33 cellular contexts compared by ENCODE assay signal in genomic region chr11:126753990-126754389, GRCh38.
"Had no signal": no experiment of that assay in that cellular context is flagged by ENCODE, and none has a peak within 500 bp of the region (broad histone marks: within the 10 kb centered on the region; RNA-seq: fewer than 3 reads in every experiment).

No MANE protein-coding gene starts in this region.

- H3K27ac ChIP-seq: ascending aorta, brain microvascular endothelial cell, breast epithelium, VCaP had no signal

- H3K9me3 ChIP-seq: ascending aorta, breast epithelium had no signal

- H3K4me1 ChIP-seq: ascending aorta, breast epithelium had no signal

- H3K36me3 ChIP-seq: ascending aorta, brain microvascular endothelial cell, breast epithelium had no signal

- H3K4me1 Mint-ChIP-seq: activated B cell treated with CpG ODN at 0.5 μM for 24 hours; activated CD4-positive, alpha-beta memory T cell treated with anti-CD3 and anti-CD28 coated beads, Interleukin-2, amount 10 ng/mL, durations not matched to agents 7 days and 5 days; activated CD4-positive, alpha-beta T cell treated with anti-CD3 and anti-CD28 coated beads for 36 hours; activated CD4-positive, alpha-beta T cell treated with anti-CD3 and anti-CD28 coated beads, Interleukin-2, amount 10 ng/mL, durations not matched to agents 7 days and 5 days; activated CD8-positive, alpha-beta memory T cell treated with anti-CD3 and anti-CD28 coated beads, Interleukin-2, amount 10 ng/mL, durations not matched to agents 7 days and 5 days; activated naive CD4-positive, alpha-beta T cell treated with anti-CD3 and anti-CD28 coated beads, Interleukin-2, amount 10 ng/mL, durations not matched to agents 7 days and 5 days; activated naive CD4-positive, alpha-beta T cell treated with anti-CD3 and anti-CD28 coated beads, Interleukin-2, amount 50 U/mL, for 24 hours; activated naive CD8-positive, alpha-beta T cell treated with anti-CD3 and anti-CD28 coated beads, Interleukin-2, amount 10 ng/mL, durations not matched to agents 7 days and 5 days; activated naive CD8-positive, alpha-beta T cell treated with anti-CD3 and anti-CD28 coated beads, Interleukin-2, amount 50 U/mL, for 24 hours had no signal

- H3K27ac Mint-ChIP-seq: activated B cell treated with CpG ODN at 0.5 μM for 24 hours; activated CD4-positive, alpha-beta memory T cell treated with anti-CD3 and anti-CD28 coated beads, Interleukin-2, amount 10 ng/mL, durations not matched to agents 7 days and 5 days; activated CD4-positive, alpha-beta T cell treated with anti-CD3 and anti-CD28 coated beads for 36 hours; activated CD4-positive, alpha-beta T cell treated with anti-CD3 and anti-CD28 coated beads, Interleukin-2, amount 10 ng/mL, durations not matched to agents 7 days and 5 days; activated CD8-positive, alpha-beta memory T cell treated with anti-CD3 and anti-CD28 coated beads, Interleukin-2, amount 10 ng/mL, durations not matched to agents 7 days and 5 days; activated CD8-positive, alpha-beta T cell treated with anti-CD3 and anti-CD28 coated beads, Interleukin-2, amount 10 ng/mL, durations not matched to agents 7 days and 5 days; activated naive CD4-positive, alpha-beta T cell treated with anti-CD3 and anti-CD28 coated beads, Interleukin-2, amount 10 ng/mL, durations not matched to agents 7 days and 5 days; activated naive CD4-positive, alpha-beta T cell treated with anti-CD3 and anti-CD28 coated beads, Interleukin-2, amount 50 U/mL, for 24 hours; activated naive CD8-positive, alpha-beta T cell; activated naive CD8-positive, alpha-beta T cell treated with anti-CD3 and anti-CD28 coated beads, Interleukin-2, amount 10 ng/mL, durations not matched to agents 7 days and 5 days; activated naive CD8-positive, alpha-beta T cell treated with anti-CD3 and anti-CD28 coated beads, Interleukin-2, amount 50 U/mL, for 24 hours; activated T-cell treated with anti-CD3 and anti-CD28 coated beads, Interleukin-2, amount 50 U/mL, for 24 hours; activated T-helper 2 cell treated with anti-CD3 and anti-CD28 coated beads, Interferon-gamma antibody, Interleukin-2, Interleukin-4, amounts not matched to agents 10 μg/mL and 5 μg/mL and 100 μg/mL, durations not matched to agents 14 hours and 24 hours and 36 hours; T-helper 1 cell treated with Interleukin-12 subunit alpha and Interleukin-12 subunit beta and Interleukin-4 antibody, amounts not matched to agents 30 μg/mL and 1 μg/mL, for 36 hours; T-helper 2 cell treated with Interferon-gamma antibody and Interleukin-4, amounts not matched to agents 5 μg/mL and 100 μg/mL, for 36 hours had no signal

- DNase-seq: activated B cell treated with CpG ODN at 0.5 μM for 24 hours; activated CD4-positive, alpha-beta memory T cell treated with anti-CD3 and anti-CD28 coated beads, Interleukin-2, amount 10 ng/mL, durations not matched to agents 7 days and 5 days; activated CD4-positive, alpha-beta T cell treated with anti-CD3 and anti-CD28 coated beads for 1 hour; activated CD4-positive, alpha-beta T cell treated with anti-CD3 and anti-CD28 coated beads for 36 hours; activated CD4-positive, alpha-beta T cell treated with anti-CD3 and anti-CD28 coated beads for 48 hours; activated CD4-positive, alpha-beta T cell treated with anti-CD3 and anti-CD28 coated beads, Interleukin-2, amount 10 ng/mL, durations not matched to agents 7 days and 5 days; activated CD4-positive, alpha-beta T cell treated with anti-CD3 and anti-CD28 coated beads, Interleukin-2, amount 50 U/mL, for 48 hours; activated CD8-positive, alpha-beta memory T cell treated with anti-CD3 and anti-CD28 coated beads for 24 hours; activated CD8-positive, alpha-beta memory T cell treated with anti-CD3 and anti-CD28 coated beads, Interleukin-2, amount 10 ng/mL, durations not matched to agents 7 days and 5 days; activated CD8-positive, alpha-beta memory T cell treated with anti-CD3 and anti-CD28 coated beads, Interleukin-2, amount 50 U/mL, for 48 hours; activated CD8-positive, alpha-beta T cell treated with anti-CD3 and anti-CD28 coated beads, Interleukin-2, amount 10 ng/mL, durations not matched to agents 7 days and 5 days; activated effector memory CD4-positive, alpha-beta T cell treated with Interleukin-2 at 50 U/mL for 16 hours; activated gamma-delta T cell; activated naive CD4-positive, alpha-beta T cell treated with anti-CD3 and anti-CD28 coated beads, Interleukin-2, amount 10 ng/mL, durations not matched to agents 7 days and 5 days; activated naive CD4-positive, alpha-beta T cell treated with Interleukin-2 at 50 U/mL for 16 hours; activated naive CD8-positive, alpha-beta T cell treated with anti-CD3 and anti-CD28 coated beads, Interleukin-2, amount 10 ng/mL, durations not matched to agents 7 days and 5 days; activated naive CD8-positive, alpha-beta T cell treated with anti-CD3 and anti-CD28 coated beads, Interleukin-2, amount 50 U/mL, for 24 hours; activated T-cell treated with anti-CD3 and anti-CD28 coated beads, Interleukin-2, amount 50 U/mL, for 24 hours; activated T-cell treated with anti-CD3 and anti-CD28 coated beads, Interleukin-2, amount 50 U/mL, for 48 hours; amygdala; brain microvascular endothelial cell; central memory CD4-positive, alpha-beta T cell; T-helper 1 cell; T-helper 2 cell; T-helper 9 cell had no signal

- H3K4me3 Mint-ChIP-seq: activated B cell treated with CpG ODN at 0.5 μM for 24 hours; activated CD4-positive, alpha-beta memory T cell treated with anti-CD3 and anti-CD28 coated beads, Interleukin-2, amount 10 ng/mL, durations not matched to agents 7 days and 5 days; activated CD4-positive, alpha-beta T cell treated with anti-CD3 and anti-CD28 coated beads for 36 hours; activated CD4-positive, alpha-beta T cell treated with anti-CD3 and anti-CD28 coated beads, Interleukin-2, amount 10 ng/mL, durations not matched to agents 7 days and 5 days; activated CD8-positive, alpha-beta memory T cell treated with anti-CD3 and anti-CD28 coated beads, Interleukin-2, amount 10 ng/mL, durations not matched to agents 7 days and 5 days; activated CD8-positive, alpha-beta T cell treated with anti-CD3 and anti-CD28 coated beads, Interleukin-2, amount 10 ng/mL, durations not matched to agents 7 days and 5 days; activated naive CD4-positive, alpha-beta T cell treated with anti-CD3 and anti-CD28 coated beads, Interleukin-2, amount 10 ng/mL, durations not matched to agents 7 days and 5 days; activated naive CD4-positive, alpha-beta T cell treated with anti-CD3 and anti-CD28 coated beads, Interleukin-2, amount 50 U/mL, for 24 hours; activated naive CD8-positive, alpha-beta T cell; activated naive CD8-positive, alpha-beta T cell treated with anti-CD3 and anti-CD28 coated beads, Interleukin-2, amount 10 ng/mL, durations not matched to agents 7 days and 5 days; activated naive CD8-positive, alpha-beta T cell treated with anti-CD3 and anti-CD28 coated beads, Interleukin-2, amount 50 U/mL, for 24 hours; activated T-cell treated with anti-CD3 and anti-CD28 coated beads, Interleukin-2, amount 50 U/mL, for 24 hours; T-helper 1 cell treated with Interleukin-12 subunit alpha and Interleukin-12 subunit beta and Interleukin-4 antibody, amounts not matched to agents 30 μg/mL and 1 μg/mL, for 36 hours; T-helper 2 cell treated with Interferon-gamma antibody and Interleukin-4, amounts not matched to agents 5 μg/mL and 100 μg/mL, for 36 hours had no signal

- H3K4me3 ChIP-seq: ascending aorta, breast epithelium had no signal

- H3K27me3 ChIP-seq: ascending aorta, brain microvascular endothelial cell, breast epithelium had no signal

- H3K36me3 Mint-ChIP-seq: activated CD8-positive, alpha-beta memory T cell treated with anti-CD3 and anti-CD28 coated beads, Interleukin-2, amount 10 ng/mL, durations not matched to agents 7 days and 5 days; activated naive CD4-positive, alpha-beta T cell treated with anti-CD3 and anti-CD28 coated beads, Interleukin-2, amount 10 ng/mL, durations not matched to agents 7 days and 5 days; activated naive CD4-positive, alpha-beta T cell treated with anti-CD3 and anti-CD28 coated beads, Interleukin-2, amount 50 U/mL, for 24 hours; activated naive CD8-positive, alpha-beta T cell; activated naive CD8-positive, alpha-beta T cell treated with anti-CD3 and anti-CD28 coated beads, Interleukin-2, amount 10 ng/mL, durations not matched to agents 7 days and 5 days had no signal

- H3K9me3 Mint-ChIP-seq: activated B cell treated with CpG ODN at 0.5 μM for 24 hours; activated CD4-positive, alpha-beta memory T cell treated with anti-CD3 and anti-CD28 coated beads, Interleukin-2, amount 10 ng/mL, durations not matched to agents 7 days and 5 days; activated CD4-positive, alpha-beta T cell treated with anti-CD3 and anti-CD28 coated beads, Interleukin-2, amount 10 ng/mL, durations not matched to agents 7 days and 5 days; activated naive CD4-positive, alpha-beta T cell treated with anti-CD3 and anti-CD28 coated beads, Interleukin-2, amount 10 ng/mL, durations not matched to agents 7 days and 5 days; activated naive CD4-positive, alpha-beta T cell treated with anti-CD3 and anti-CD28 coated beads, Interleukin-2, amount 50 U/mL, for 24 hours; activated naive CD8-positive, alpha-beta T cell treated with anti-CD3 and anti-CD28 coated beads, Interleukin-2, amount 10 ng/mL, durations not matched to agents 7 days and 5 days; activated naive CD8-positive, alpha-beta T cell treated with anti-CD3 and anti-CD28 coated beads, Interleukin-2, amount 50 U/mL, for 24 hours; activated T-cell treated with anti-CD3 and anti-CD28 coated beads, Interleukin-2, amount 50 U/mL, for 24 hours; activated T-helper 2 cell treated with anti-CD3 and anti-CD28 coated beads, Interferon-gamma antibody, Interleukin-2, Interleukin-4, amounts not matched to agents 10 μg/mL and 5 μg/mL and 100 μg/mL, durations not matched to agents 14 hours and 24 hours and 36 hours; T-helper 1 cell treated with Interleukin-12 subunit alpha and Interleukin-12 subunit beta and Interleukin-4 antibody, amounts not matched to agents 30 μg/mL and 1 μg/mL, for 36 hours; T-helper 2 cell treated with Interferon-gamma antibody and Interleukin-4, amounts not matched to agents 5 μg/mL and 100 μg/mL, for 36 hours had no signal

- H3K27me3 Mint-ChIP-seq: activated B cell treated with CpG ODN at 0.5 μM for 24 hours; activated CD8-positive, alpha-beta memory T cell treated with anti-CD3 and anti-CD28 coated beads, Interleukin-2, amount 10 ng/mL, durations not matched to agents 7 days and 5 days; activated naive CD8-positive, alpha-beta T cell treated with anti-CD3 and anti-CD28 coated beads, Interleukin-2, amount 50 U/mL, for 24 hours had no signal
